11 cellular contexts compared by ENCODE assay signal in genomic region chr1:228090613-228091081, GRCh38. TPM values are rescaled to one million over a fixed set of nuclear protein-coding genes. Genes with fewer than 3 reads are reported as not detected.
DNase-seq lines count a peak whose midpoint lies in the region; ATAC-seq and TF ChIP-seq lines count a peak whose summit lies in the region.
"Had no signal": no experiment of that assay in that cellular context is flagged by ENCODE, and none has a peak within 500 bp of the region (broad histone marks: within the 10 kb centered on the region; RNA-seq: fewer than 3 reads in every experiment).

No MANE protein-coding gene starts in this region.

- H3K27me3 ChIP-seq in CD4-positive, CD25-positive, alpha-beta regulatory T cell (ENCODE audit: control insufficient read depth, insufficient read depth, low read length) = no peaks in the 10 kb centered on the region
- no peaks in the 10 kb centered on the region for H3K27me3 ChIP-seq in KMS-11 (ENCODE audit: insufficient read depth, low read depth)
- no peaks in the 10 kb centered on the region for H3K27me3 ChIP-seq in naive thymus-derived CD4-positive, alpha-beta T cell (ENCODE audit: control insufficient read depth in 2 of 2, insufficient read depth in 2 of 2, low read length in 2 of 2)

- POLR2A ChIA-PET in naive thymus-derived CD4-positive, alpha-beta T cell (lab: Charles Lee) = interaction anchor here (1.0 to 2.6 kb wide), 2 partner anchors 9 to 11 kb away, joined by 7 to 10 read pairs; no protein-coding TSS in a partner anchor

- peaks cover 6 to 14% of the 10 kb centered on the region in 2 experiments for H3K9me3 ChIP-seq in CD4-positive, CD25-positive, alpha-beta regulatory T cell (ENCODE audit: control insufficient read depth in 2 of 2, low read length in 2 of 2)
- H3K9me3 ChIP-seq in naive thymus-derived CD4-positive, alpha-beta T cell (ENCODE audit: control insufficient read depth in 2 of 3, low read length in 3 of 3) = peaks cover 0 to 13% (median 0%) of the 10 kb centered on the region in 3 experiments

- H3K4me2 ChIP-seq in KMS-11 = peak overlapping the region; percentile 99

- no peak overlapping the region for H2AFZ ChIP-seq in KMS-11 (ENCODE audit: low read depth)

- H3K4me3 Mint-ChIP-seq in CD4-positive, CD25-positive, alpha-beta regulatory T cell = peak overlapping the region; percentile 18 to 100 (median 59)
- H3K4me3 Mint-ChIP-seq in effector memory CD8-positive, alpha-beta T cell = peak overlapping the region; percentile 78 to 79
- peak overlapping the region in 9 of 10 donors; percentile 29 to 97 (median 65) for H3K4me3 Mint-ChIP-seq in naive thymus-derived CD4-positive, alpha-beta T cell

- peaks cover 0 to 14% (median 1%) of the 10 kb centered on the region in 7 donors for H3K9me3 Mint-ChIP-seq in CD4-positive, CD25-positive, alpha-beta regulatory T cell
- H3K9me3 Mint-ChIP-seq in effector memory CD8-positive, alpha-beta T cell = no peaks in the 10 kb centered on the region
- peaks cover 0 to 17% (median 8%) of the 10 kb centered on the region in 11 donors for H3K9me3 Mint-ChIP-seq in naive thymus-derived CD4-positive, alpha-beta T cell

- intact Hi-C loops in naive thymus-derived CD4-positive, alpha-beta T cell (cut with micrococcal nuclease) = no loop called here

- peaks cover 34 to 90% (median 66%) of the 10 kb centered on the region in 4 donors for H3K4me1 Mint-ChIP-seq in CD4-positive, CD25-positive, alpha-beta regulatory T cell
- peaks cover 77 to 80% of the 10 kb centered on the region in 2 donors for H3K4me1 Mint-ChIP-seq in effector memory CD8-positive, alpha-beta T cell (ENCODE audit: low read depth in 2 of 2)
- peaks cover 63 to 89% (median 84%) of the 10 kb centered on the region in 7 donors for H3K4me1 Mint-ChIP-seq in naive thymus-derived CD4-positive, alpha-beta T cell

- H3K4me1 ChIP-seq in CD4-positive, CD25-positive, alpha-beta regulatory T cell (ENCODE audit: control insufficient read depth, insufficient read depth, low read length, poor library complexity, severe bottlenecking) = peaks cover 63% of the 10 kb centered on the region
- H3K4me1 ChIP-seq in KMS-11 (ENCODE audit: low read depth, poor library complexity, severe bottlenecking) = peaks cover 73% of the 10 kb centered on the region
- peaks cover 65 to 71% of the 10 kb centered on the region in 2 donors for H3K4me1 ChIP-seq in naive thymus-derived CD4-positive, alpha-beta T cell (ENCODE audit: control insufficient read depth in 2 of 2, insufficient read depth in 2 of 2, low read length in 2 of 2)

- CTCF ChIA-PET in naive thymus-derived CD4-positive, alpha-beta T cell (lab: Charles Lee) = no interaction called here

- TF ChIP-seq CTCF in KMS-11 (conservative IDR thresholded peaks at IDR 0.05; ENCODE audit: low read depth, low read length) = no peak

- peaks cover 29% of the 10 kb centered on the region for H3K36me3 Mint-ChIP-seq in CD4-positive, CD25-positive, alpha-beta regulatory T cell
- peaks cover 74% of the 10 kb centered on the region for H3K36me3 Mint-ChIP-seq in effector memory CD8-positive, alpha-beta T cell (ENCODE audit: insufficient read depth)
- H3K36me3 Mint-ChIP-seq in naive thymus-derived CD4-positive, alpha-beta T cell = peaks cover 6 to 43% (median 19%) of the 10 kb centered on the region in 5 donors

- H3K79me2 ChIP-seq in KMS-11 (ENCODE audit: insufficient read depth, low read depth) = peaks cover 100% of the 10 kb centered on the region

- H3K27me3 Mint-ChIP-seq in CD4-positive, CD25-positive, alpha-beta regulatory T cell = no peaks in the 10 kb centered on the region
- H3K27me3 Mint-ChIP-seq in effector memory CD8-positive, alpha-beta T cell = no peaks in the 10 kb centered on the region
- no peaks in the 10 kb centered on the region for H3K27me3 Mint-ChIP-seq in naive thymus-derived CD4-positive, alpha-beta T cell

- no peak for DNase-seq in CD4-positive, CD25-positive, alpha-beta regulatory T cell
- DNase-seq in effector memory CD8-positive, alpha-beta T cell = no peak
- no peak for DNase-seq in naive thymus-derived CD4-positive, alpha-beta T cell
- DNase-seq in HPDE6-E6E7 (ENCODE audit: extremely low spot score) (no peak), MV-4-11 (lab: John Stamatoyannopoulos, UW) (no peak), SW 1271 (lab: John Stamatoyannopoulos, UW) (no peak)
- DNase-seq: DMS79, NCI-H524, WERI-Rb-1 had no signal

- H3K36me3 ChIP-seq in CD4-positive, CD25-positive, alpha-beta regulatory T cell (ENCODE audit: control insufficient read depth, insufficient read depth, low read length) = peaks cover 34% of the 10 kb centered on the region
- peaks cover 3% of the 10 kb centered on the region; the same call in 1 of the 2 replicates for H3K36me3 ChIP-seq in KMS-11 (ENCODE audit: insufficient read depth)
- H3K36me3 ChIP-seq in naive thymus-derived CD4-positive, alpha-beta T cell (ENCODE audit: control insufficient read depth in 2 of 3, insufficient read depth in 3 of 3, low read length in 3 of 3) = peaks cover 0 to 15% (median 3%) of the 10 kb centered on the region in 3 experiments
- H3K36me3 ChIP-seq: WERI-Rb-1 had no signal

- H3K4me3 ChIP-seq in CD4-positive, CD25-positive, alpha-beta regulatory T cell (ENCODE audit: low read depth, low read length) = peak overlapping the region; percentile 48
- no peak overlapping the region for H3K4me3 ChIP-seq in KMS-11 (IDR thresholded peaks at IDR 0.05; ENCODE audit: insufficient read depth, low read depth, low read length)
- peak overlapping the region; percentile 3 for H3K4me3 ChIP-seq in naive thymus-derived CD4-positive, alpha-beta T cell (ENCODE audit: low read length)

- peak overlapping the region; percentile 20; the same call in 1 of the 2 replicates for H3K9ac ChIP-seq in KMS-11

- H3K27ac Mint-ChIP-seq in CD4-positive, CD25-positive, alpha-beta regulatory T cell = peak overlapping the region; percentile 83 to 92 (median 87)
- H3K27ac Mint-ChIP-seq in effector memory CD8-positive, alpha-beta T cell = peak overlapping the region; percentile 85 to 97
- peak overlapping the region in 7 of 9 donors; percentile 13 to 91 (median 75) for H3K27ac Mint-ChIP-seq in naive thymus-derived CD4-positive, alpha-beta T cell

- ATAC-seq in CD4-positive, CD25-positive, alpha-beta regulatory T cell (ENCODE audit: low read depth in 2 of 2) = peak in 1 of 2 donors; percentile 15
- ATAC-seq in effector memory CD8-positive, alpha-beta T cell (replicated peaks) = peak; percentile 13
- ATAC-seq in naive thymus-derived CD4-positive, alpha-beta T cell = no peak
- ATAC-seq in GM18867 (IDR thresholded peaks at IDR 0.05; ENCODE audit: unreplicated experiment) = no peak

- peak overlapping the region; percentile 39 for H3K27ac ChIP-seq in CD4-positive, CD25-positive, alpha-beta regulatory T cell (ENCODE audit: insufficient read depth, low read length, poor library complexity, severe bottlenecking)
- peak overlapping the region; percentile 64 for H3K27ac ChIP-seq in KMS-11
- peak overlapping the region; percentile 50 for H3K27ac ChIP-seq in naive thymus-derived CD4-positive, alpha-beta T cell (ENCODE audit: low read depth, low read length)
- H3K27ac ChIP-seq: WERI-Rb-1 had no signal

- peaks cover 98% of the 10 kb centered on the region for H4K20me1 ChIP-seq in KMS-11 (ENCODE audit: insufficient read depth)

RNA-seq across cellular contexts. Expression of gene ARF1, which starts 8.1 kb away (rescaled TPM):
- total RNA-seq in CD4-positive, CD25-positive, alpha-beta regulatory T cell = 335 TPM
- 100 to 1,000 TPM; 445 to 517 (median 481) TPM for polyA plus RNA-seq in CD4-positive, CD25-positive, alpha-beta regulatory T cell
- 100 to 1,000 TPM; 198 to 390 (median 259) TPM for total RNA-seq in naive thymus-derived CD4-positive, alpha-beta T cell
- 100 to 1,000 TPM; 382 to 434 TPM for polyA plus RNA-seq in naive thymus-derived CD4-positive, alpha-beta T cell

RNA-seq across cellular contexts. Expression of gene C1orf35, which starts 12.5 kb away (rescaled TPM):
- 23.5 TPM for total RNA-seq in CD4-positive, CD25-positive, alpha-beta regulatory T cell
- polyA plus RNA-seq in CD4-positive, CD25-positive, alpha-beta regulatory T cell = 10 to 100 TPM; 18.0 to 24.0 (median 21.2) TPM
- total RNA-seq in naive thymus-derived CD4-positive, alpha-beta T cell = 10 to 100 TPM; 16.8 to 31.8 (median 27.8) TPM
- polyA plus RNA-seq in naive thymus-derived CD4-positive, alpha-beta T cell = 10 to 100 TPM; 21.9 to 33.0 TPM

RNA-seq across cellular contexts. Expression of gene MRPL55, which starts 18.5 kb away (rescaled TPM):
- 62.5 TPM for total RNA-seq in CD4-positive, CD25-positive, alpha-beta regulatory T cell
- 100 to 1,000 TPM; 126 to 163 (median 143) TPM for polyA plus RNA-seq in CD4-positive, CD25-positive, alpha-beta regulatory T cell
- 10 to 100 TPM; 34.3 to 79.3 (median 65.2) TPM for total RNA-seq in naive thymus-derived CD4-positive, alpha-beta T cell
- polyA plus RNA-seq in naive thymus-derived CD4-positive, alpha-beta T cell = 100 to 1,000 TPM; 132 to 149 TPM

RNA-seq across cellular contexts. Expression of gene GUK1, which starts 49.4 kb away (rescaled TPM):
- total RNA-seq in CD4-positive, CD25-positive, alpha-beta regulatory T cell = 270 TPM
- polyA plus RNA-seq in CD4-positive, CD25-positive, alpha-beta regulatory T cell = 100 to 1,000 TPM; 329 to 413 (median 371) TPM
- total RNA-seq in naive thymus-derived CD4-positive, alpha-beta T cell = 100 to 1,000 TPM; 145 to 309 (median 279) TPM
- 100 to 1,000 TPM; 278 to 315 TPM for polyA plus RNA-seq in naive thymus-derived CD4-positive, alpha-beta T cell

RNA-seq across cellular contexts. Expression of gene GJC2, which starts 59.1 kb away (rescaled TPM):
- 2.8 TPM for total RNA-seq in CD4-positive, CD25-positive, alpha-beta regulatory T cell
- polyA plus RNA-seq in CD4-positive, CD25-positive, alpha-beta regulatory T cell = not detected
- total RNA-seq in naive thymus-derived CD4-positive, alpha-beta T cell = 1 to 10 TPM in 2 of 5 experiments, under 1 TPM in 3; 0.70 to 3.3 (median 0.94) TPM
- not detected for polyA plus RNA-seq in naive thymus-derived CD4-positive, alpha-beta T cell
